In the genomic region with DNA sequence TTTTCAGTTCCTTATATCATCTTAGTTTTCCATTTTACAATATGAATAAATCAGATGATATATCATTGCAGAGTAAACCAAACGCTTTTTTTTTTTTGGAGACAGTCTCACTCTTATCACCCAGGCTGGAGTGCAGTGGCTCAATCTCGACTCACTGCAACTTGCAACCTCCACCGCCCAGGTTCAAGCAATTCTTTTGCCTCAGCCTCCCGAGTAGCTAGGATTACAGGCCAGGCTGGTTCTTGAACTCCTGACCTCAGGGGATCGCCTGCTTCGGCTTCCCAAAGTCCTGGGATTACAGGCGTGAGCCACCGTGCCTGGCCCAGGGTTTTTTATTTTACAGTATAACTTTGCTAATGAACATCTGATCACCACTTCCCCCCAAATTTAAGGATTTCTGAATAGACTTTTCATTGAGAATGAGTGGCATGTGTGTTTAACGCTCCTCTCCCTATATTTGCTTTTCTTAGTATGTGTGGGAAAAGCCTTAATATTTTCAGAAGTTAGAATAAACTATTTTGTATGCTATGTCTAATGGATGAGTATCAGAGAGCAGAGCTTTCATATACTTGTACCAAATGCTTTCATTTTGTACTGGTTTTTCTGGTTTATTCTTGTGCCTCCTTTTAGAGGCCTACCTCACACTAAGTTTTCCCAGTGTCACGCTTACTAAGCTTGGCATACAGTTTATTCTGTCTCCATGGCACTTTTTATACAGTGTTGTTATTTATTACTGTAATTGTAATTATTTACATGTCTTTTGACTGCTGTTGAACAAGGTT, we compare ENCODE assay signal across 14 cellular contexts. TPM values are rescaled to one million over a fixed set of nuclear protein-coding genes. Genes with fewer than 3 reads are reported as not detected.
DNase-seq lines count a peak whose midpoint lies in the region; ATAC-seq and TF ChIP-seq lines count a peak whose summit lies in the region.
"Had no signal": no experiment of that assay in that cellular context is flagged by ENCODE, and none has a peak within 500 bp of the region (broad histone marks: within the 10 kb centered on the region; RNA-seq: fewer than 3 reads in every experiment).

No MANE protein-coding gene starts in this region.

- no peak for TF ChIP-seq CTCF in H9 (conservative IDR thresholded peaks at IDR 0.05)
- TF ChIP-seq CTCF in RWPE1 (conservative IDR thresholded peaks at IDR 0.05; ENCODE audit: low read depth), result no peak
- TF ChIP-seq CTCF in foreskin keratinocyte (conservative IDR thresholded peaks at IDR 0.05), result no peak
- no peak for TF ChIP-seq CTCF in neutrophil (IDR thresholded peaks at IDR 0.05)

- no peaks in the 10 kb centered on the region for H3K36me3 ChIP-seq in neutrophil
- H3K36me3 ChIP-seq: tibial artery had no signal

- H3K56ac ChIP-seq in H9 (ENCODE audit: insufficient read length, low read depth, low read length), result no peak overlapping the region

- H3K27me3 ChIP-seq in H9 (ENCODE audit: insufficient read depth, low read length) (no peaks in the 10 kb centered on the region), foreskin keratinocyte (no peaks in the 10 kb centered on the region), neutrophil (no peaks in the 10 kb centered on the region)
- H3K27me3 ChIP-seq: tibial artery had no signal

- H3K18ac ChIP-seq in H9 (ENCODE audit: insufficient read length, low read depth, low read length), result no peak overlapping the region

- peaks cover 6 to 13% of the 10 kb centered on the region in 2 experiments for H3K4me1 Mint-ChIP-seq in H9

- H3K14ac ChIP-seq in H9 (ENCODE audit: insufficient read depth, low read length), result no peak overlapping the region

- no peaks in the 10 kb centered on the region for H3K23me2 ChIP-seq in H9 (ENCODE audit: insufficient read length, low read depth, low read length, poor library complexity, severe bottlenecking)

- DNase-seq in H9, result peak; percentile 32
- DNase-seq in RWPE1 (ENCODE audit: low spot score), result no peak
- no peak for DNase-seq in foreskin keratinocyte
- DNase-seq in activated gamma-delta T cell (lab: John Stamatoyannopoulos, UW), result no peak
- no peak for DNase-seq in NCI-H1417 treated with DMSO at 0.1 percent for 48 hours (lab: John Stamatoyannopoulos, UW)
- no peak for DNase-seq in activated naive CD4-positive, alpha-beta T cell treated with anti-CD3 and anti-CD28 coated beads, Interleukin-2, amount 50 U/mL, for 72 hours (ENCODE audit: low spot score in 2 of 2)
- no peak for DNase-seq in stimulated activated naive CD8-positive, alpha-beta T cell treated with anti-CD3 and anti-CD28 coated beads, Interleukin-15, Interleukin-2, amounts not matched to agents 100 U/mL and 50 U/mL, for 24 hours
- DNase-seq: activated CD8-positive, alpha-beta memory T cell treated with anti-CD3 and anti-CD28 coated beads, Interleukin-2, amount 10 ng/mL, durations not matched to agents 7 days and 5 days; DMS79; effector CD4-positive, alpha-beta T cell; NCI-H2081 treated with DMSO at 0.1 percent for 48 hours; tibial artery had no signal

- no peak overlapping the region for H2BK15ac ChIP-seq in H9 (ENCODE audit: low read depth, low read length)

- H3K27ac ChIP-seq in H9 (ENCODE audit: insufficient read length, low read depth, low read length), result no peak overlapping the region
- peak overlapping the region; percentile 57 for H3K27ac ChIP-seq in RWPE1
- peak overlapping the region; percentile 4 for H3K27ac ChIP-seq in foreskin keratinocyte
- H3K27ac ChIP-seq in neutrophil, result peak overlapping the region; percentile 50
- H3K27ac ChIP-seq: KMS-11, tibial artery had no signal

- no peak overlapping the region for H3K4me3 Mint-ChIP-seq in H9
- H3K4me3 Mint-ChIP-seq: activated CD8-positive, alpha-beta memory T cell treated with anti-CD3 and anti-CD28 coated beads, Interleukin-2, amount 10 ng/mL, durations not matched to agents 7 days and 5 days had no signal

- no peak overlapping the region for H2AK5ac ChIP-seq in H9 (ENCODE audit: insufficient read length, low read length)

- no CpG with 5 or more reads among the region's 10 CpGs for WGBS in H9 (ENCODE audit: extremely low coverage, insufficient read length, low lambda C conversion rate)

- H3K4me3 ChIP-seq in neutrophil (ENCODE audit: low read depth in 1 of 2, low read length in 1 of 2), result no peak overlapping the region
- H3K4me3 ChIP-seq: tibial artery had no signal

- no peak overlapping the region for H4K91ac ChIP-seq in H9 (ENCODE audit: insufficient read length, low read depth, low read length)

- H3K9me3 ChIP-seq in H9 (ENCODE audit: control insufficient read depth, low read depth, low read length) (no peaks in the 10 kb centered on the region), neutrophil (no peaks in the 10 kb centered on the region)
- H3K9me3 ChIP-seq: tibial artery had no signal

- H2AFZ ChIP-seq in H9 (ENCODE audit: low read length), result no peak overlapping the region

- peaks cover 7 to 25% (median 23%) of the 10 kb centered on the region in 3 experiments; a peak in 6 of 7 replicates for H3K36me3 Mint-ChIP-seq in H9 (ENCODE audit: insufficient read depth in 1 of 3, low read depth in 3 of 3)
- peaks cover 0 to 6% of the 10 kb centered on the region in 2 donors for H3K36me3 Mint-ChIP-seq in activated naive CD4-positive, alpha-beta T cell treated with anti-CD3 and anti-CD28 coated beads, Interleukin-2, amount 50 U/mL, for 72 hours

- no peak overlapping the region for H3K9ac ChIP-seq in H9 (ENCODE audit: extremely low read depth, insufficient read length, low read length)
- H3K9ac ChIP-seq: KMS-11 had no signal

- H4K5ac ChIP-seq in H9 (ENCODE audit: insufficient read length, low read depth, low read length), result no peak overlapping the region

- no peak overlapping the region for H3T11ph ChIP-seq in H9 (ENCODE audit: low read length)

- H3K4ac ChIP-seq in H9 (ENCODE audit: low read depth, low read length), result no peak overlapping the region

- H2BK5ac ChIP-seq in H9 (ENCODE audit: insufficient read length, low read length), result no peak overlapping the region

- no peak overlapping the region for H2BK12ac ChIP-seq in H9 (ENCODE audit: insufficient read length, low read depth, low read length)

- H3K9me3 Mint-ChIP-seq in H9, result no peaks in the 10 kb centered on the region
- H3K9me3 Mint-ChIP-seq in activated naive CD4-positive, alpha-beta T cell treated with anti-CD3 and anti-CD28 coated beads, Interleukin-2, amount 50 U/mL, for 72 hours, result no peaks in the 10 kb centered on the region

- peaks cover 2% of the 10 kb centered on the region for H3K79me1 ChIP-seq in H9 (ENCODE audit: insufficient read depth, low read depth, low read length, poor library complexity, severe bottlenecking)

- no peak overlapping the region for H3K4me2 ChIP-seq in H9 (ENCODE audit: insufficient read depth, insufficient read length, low read length)
- H3K4me2 ChIP-seq: KMS-11 had no signal

- H3K4me1 ChIP-seq in H9 (ENCODE audit: insufficient read depth, low read length) (no peaks in the 10 kb centered on the region), foreskin keratinocyte (peaks cover 21% of the 10 kb centered on the region), neutrophil (ENCODE audit: control insufficient read depth in 1 of 2, insufficient read depth in 1 of 2, low read depth in 1 of 2, low read length in 1 of 2) (peaks cover 0 to 10% of the 10 kb centered on the region in 2 experiments)

- H2BK120ac ChIP-seq in H9 (ENCODE audit: low read depth, low read length, poor library complexity, severe bottlenecking), result no peak overlapping the region

- H3K27ac Mint-ChIP-seq in H9, result 0 out of 7 replicates have a peak overlapping the region, but pooled peaks of 1 of the 3 experiments have one; percentile 30
- H3K27ac Mint-ChIP-seq in activated naive CD4-positive, alpha-beta T cell treated with anti-CD3 and anti-CD28 coated beads, Interleukin-2, amount 50 U/mL, for 72 hours, result no peak overlapping the region
- H3K27ac Mint-ChIP-seq: activated CD8-positive, alpha-beta memory T cell treated with anti-CD3 and anti-CD28 coated beads, Interleukin-2, amount 10 ng/mL, durations not matched to agents 7 days and 5 days had no signal

- CTCF ChIA-PET in RWPE1 (lab: Yijun Ruan, JAX), result interaction anchor here (0.6 to 1.3 kb wide), 6 partner anchors 19 to 1332 kb away, joined by 3 to 4 read pairs (median 3); no protein-coding TSS in a partner anchor

- H3K27me3 Mint-ChIP-seq in H9 (ENCODE audit: low read depth), result no peaks in the 10 kb centered on the region
- H3K27me3 Mint-ChIP-seq: activated CD8-positive, alpha-beta memory T cell treated with anti-CD3 and anti-CD28 coated beads, Interleukin-2, amount 10 ng/mL, durations not matched to agents 7 days and 5 days had no signal

- no peak overlapping the region for H4K8ac ChIP-seq in H9 (replicated peaks; ENCODE audit: insufficient read length, low read depth, low read length)

- no peak overlapping the region for H3K23ac ChIP-seq in H9 (ENCODE audit: insufficient read length, low read depth, low read length)

- POLR2A ChIA-PET in RWPE1 (lab: Yijun Ruan, JAX; ENCODE audit: low non-redundant PET), result no interaction called here

- no peaks in the 10 kb centered on the region for H4K20me1 ChIP-seq in H9 (ENCODE audit: control insufficient read depth, insufficient read depth, insufficient read length)

- H3K79me2 ChIP-seq in H9 (ENCODE audit: insufficient read depth, low read length), result peaks cover 3% of the 10 kb centered on the region; the same call in 1 of the 2 replicates

- H2BK20ac ChIP-seq in H9 (ENCODE audit: low read depth, low read length, poor library complexity, severe bottlenecking), result no peak overlapping the region

- peak; percentile 73 for ATAC-seq in foreskin keratinocyte
- ATAC-seq in activated naive CD4-positive, alpha-beta T cell treated with anti-CD3 and anti-CD28 coated beads, Interleukin-2, amount 50 U/mL, for 72 hours, result no peak
- no peak for ATAC-seq in stimulated activated naive CD8-positive, alpha-beta T cell treated with anti-CD3 and anti-CD28 coated beads, Interleukin-15, Interleukin-2, amounts not matched to agents 100 U/mL and 50 U/mL, for 24 hours
- ATAC-seq: activated CD8-positive, alpha-beta memory T cell treated with anti-CD3 and anti-CD28 coated beads, Interleukin-2, amount 10 ng/mL, durations not matched to agents 7 days and 5 days had no signal

RNA-seq across cellular contexts. Expression of gene EBLN2, which starts 5.7 kb away (rescaled TPM):
- total RNA-seq in H9 (2021), result 4.4 and 6.1 TPM in 2 replicates
- 1.9 and 2.0 TPM in 2 replicates for total RNA-seq in foreskin keratinocyte
- 0.06 TPM in 2 replicates for polyA plus RNA-seq in foreskin keratinocyte
- 1 to 10 TPM; 7.4 to 7.6 TPM for total RNA-seq in activated naive CD4-positive, alpha-beta T cell treated with anti-CD3 and anti-CD28 coated beads, Interleukin-2, amount 50 U/mL, for 72 hours

RNA-seq across cellular contexts. Expression of gene PPP4R2, which starts 59.2 kb away (rescaled TPM):
- total RNA-seq in H9 (2021), result 123 and 132 TPM in 2 replicates
- 47.3 and 48.6 TPM in 2 replicates for total RNA-seq in foreskin keratinocyte
- 11.5 and 13.1 TPM in 2 replicates for polyA plus RNA-seq in foreskin keratinocyte
- total RNA-seq in activated naive CD4-positive, alpha-beta T cell treated with anti-CD3 and anti-CD28 coated beads, Interleukin-2, amount 50 U/mL, for 72 hours, result 10 to 100 TPM; 69.4 to 85.7 TPM
